8 cellular contexts compared by ENCODE assay signal in the genomic region with DNA sequence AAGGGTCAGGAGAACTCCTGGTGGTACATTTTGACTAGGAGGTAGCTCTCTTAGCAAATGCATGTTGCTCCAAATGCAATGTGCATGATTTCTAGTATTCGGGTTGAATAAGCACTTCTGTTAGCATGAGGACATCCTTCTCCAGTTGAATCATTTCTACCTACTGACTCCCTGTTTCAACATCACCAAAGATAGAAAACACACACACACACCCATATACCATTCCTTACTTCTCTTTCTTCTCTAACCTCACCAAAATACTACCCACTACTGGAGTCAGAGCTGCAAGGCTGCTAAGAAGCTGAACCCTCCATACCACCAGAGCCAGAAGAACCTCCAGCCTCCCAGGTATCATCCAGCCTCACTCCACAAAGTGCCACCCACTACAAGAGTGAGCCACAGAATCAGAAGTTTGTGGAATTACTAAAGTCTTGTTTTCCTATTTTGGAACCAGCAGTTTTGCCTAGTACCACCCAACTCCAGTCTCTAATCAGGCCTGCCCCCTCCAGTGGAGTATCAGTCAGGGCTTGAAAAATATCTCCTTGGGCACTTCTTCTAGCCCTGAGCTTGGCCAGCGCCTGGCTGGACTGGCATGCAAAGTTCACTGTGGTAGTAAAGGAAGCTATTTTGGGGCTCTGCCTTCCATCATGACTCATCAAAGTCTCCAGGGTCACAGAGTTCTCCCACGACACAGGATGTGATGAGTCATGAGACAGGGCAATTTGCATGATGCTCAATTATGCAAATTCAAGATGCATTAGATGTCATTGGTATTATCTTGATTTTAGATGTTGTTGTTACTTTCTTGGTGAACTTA.
DNase-seq lines count a peak whose midpoint lies in the region; ATAC-seq and TF ChIP-seq lines count a peak whose summit lies in the region.

No MANE protein-coding gene starts in this region.

- peaks cover 13 to 89% (median 49%) of the 10 kb centered on the region in 10 experiments for H3K4me1 ChIP-seq in BLaER1 treated with 17β-estradiol and CSF1 and Interleukin-3, amounts not matched to agents 10 nM and 100 nM

- no peaks in the 10 kb centered on the region for H3K9me3 ChIP-seq in BLaER1 treated with 17β-estradiol and CSF1 and Interleukin-3, amounts not matched to agents 10 nM and 100 nM (replicated peaks in 1 of 11)

- TF ChIP-seq CTCF in epithelial cell of esophagus (IDR thresholded peaks at IDR 0.05; ENCODE audit: insufficient read depth, low read depth, low read length, missing control alignments): no peak

- peak overlapping the region in 10 of 11 experiments; percentile 28 to 78 (median 68); a peak in 19 of 22 replicates for H3K27ac ChIP-seq in BLaER1 treated with 17β-estradiol and CSF1 and Interleukin-3, amounts not matched to agents 10 nM and 100 nM

- H3K27me3 ChIP-seq in BLaER1 treated with 17β-estradiol and CSF1 and Interleukin-3, amounts not matched to agents 10 nM and 100 nM: no peaks in the 10 kb centered on the region

- H3K4me2 ChIP-seq in BLaER1 treated with 17β-estradiol and CSF1 and Interleukin-3, amounts not matched to agents 10 nM and 100 nM: peak overlapping the region; percentile 49 to 91 (median 76); a peak in 21 of 22 replicates

- peak; percentile 73 for DNase-seq in OCI-M1 (lab: John Stamatoyannopoulos, UW)
- peak; percentile 68 for DNase-seq in epithelial cell of esophagus (ENCODE audit: low read depth)
- peak; percentile 41 for DNase-seq in putamen (ENCODE audit: low spot score)
- no peak for DNase-seq in NCI-H2227 treated with DMSO at 0.1 percent for 48 hours (lab: John Stamatoyannopoulos, UW)
- DNase-seq in DMS153 (lab: John Stamatoyannopoulos, UW): no peak

- peak; percentile 94 for ATAC-seq in GM18909 (IDR thresholded peaks at IDR 0.05; ENCODE audit: poor library complexity, unreplicated experiment)
- peak; percentile 81 for ATAC-seq in HG03060 (IDR thresholded peaks at IDR 0.05; ENCODE audit: low read depth, unreplicated experiment)

- H3K36me3 ChIP-seq in BLaER1 treated with 17β-estradiol and CSF1 and Interleukin-3, amounts not matched to agents 10 nM and 100 nM: no peaks in the 10 kb centered on the region

- H4K20me1 ChIP-seq in BLaER1 treated with 17β-estradiol and CSF1 and Interleukin-3, amounts not matched to agents 10 nM and 100 nM: no peaks in the 10 kb centered on the region

- peak overlapping the region in 8 of 11 experiments; percentile 12 to 64 (median 46); a peak in 13 of 22 replicates for H3K9ac ChIP-seq in BLaER1 treated with 17β-estradiol and CSF1 and Interleukin-3, amounts not matched to agents 10 nM and 100 nM

- peak overlapping the region in 1 of 10 experiments; percentile 15; a peak in 1 of 20 replicates for H3K4me3 ChIP-seq in BLaER1 treated with 17β-estradiol and CSF1 and Interleukin-3, amounts not matched to agents 10 nM and 100 nM
- H3K4me3 ChIP-seq in epithelial cell of esophagus (ENCODE audit: low read length): no peak overlapping the region

Comparison
In these comparisons a context has a peak if more than half of its experiments do, and no peak if none do; other contexts are left out.
1. DNase-seq: peak in OCI-M1 (single experiment), epithelial cell of esophagus (single experiment) and putamen (single experiment); none in NCI-H2227 treated with DMSO at 0.1 percent for 48 hours (single experiment) and DMS153 (single experiment).